In genomic region chr2:19989681-19990415, GRCh38 we compare ENCODE assay signal across 1 cellular context.
A peak's percentile ranks its signal among the peaks of the same experiment; 100 is the strongest.
TF ChIP-seq lines count a peak whose summit lies in the region.

Gene WDR35, minus strand, starts transcription at chr2:19990105. Its CDS starts 90 bp downstream, at chr2:19990015.

TF ChIP-seq in HEK293, 187 proteins besides CTCF, POLR2A, EP300 and RAD21 (continued from another document and continues in another):
- TF ChIP-seq, protein P1, sequence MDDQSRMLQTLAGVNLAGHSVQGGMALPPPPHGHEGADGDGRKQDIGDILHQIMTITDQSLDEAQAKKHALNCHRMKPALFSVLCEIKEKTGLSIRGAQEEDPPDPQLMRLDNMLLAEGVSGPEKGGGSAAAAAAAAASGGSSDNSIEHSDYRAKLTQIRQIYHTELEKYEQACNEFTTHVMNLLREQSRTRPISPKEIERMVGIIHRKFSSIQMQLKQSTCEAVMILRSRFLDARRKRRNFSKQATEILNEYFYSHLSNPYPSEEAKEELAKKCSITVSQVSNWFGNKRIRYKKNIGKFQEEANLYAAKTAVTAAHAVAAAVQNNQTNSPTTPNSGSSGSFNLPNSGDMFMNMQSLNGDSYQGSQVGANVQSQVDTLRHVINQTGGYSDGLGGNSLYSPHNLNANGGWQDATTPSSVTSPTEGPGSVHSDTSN (CRISPR knock-in tag; IDR thresholded peaks at IDR 0.05): 0 out of 2 replicates have a peak, but pooled peaks have one; percentile 49
- TF ChIP-seq ZNF544 (tag by site-specific recombination; IDR thresholded peaks at IDR 0.05): no peak
- TF ChIP-seq ZNF623 (tag by site-specific recombination; IDR thresholded peaks at IDR 0.05): no peak
- TF ChIP-seq ZNF416 (tag by site-specific recombination; IDR thresholded peaks at IDR 0.05): no peak
- TF ChIP-seq ZNF76 (tag by site-specific recombination; IDR thresholded peaks at IDR 0.05; ENCODE audit: borderline replicate concordance, low read depth): peak; percentile 31; the same call in 1 of the 2 replicates
- no peak for TF ChIP-seq ZNF701 (tag by site-specific recombination; IDR thresholded peaks at IDR 0.05)
- no peak for TF ChIP-seq ZNF266 (tag by site-specific recombination; IDR thresholded peaks at IDR 0.05; ENCODE audit: low read depth)
- TF ChIP-seq, protein P2, sequence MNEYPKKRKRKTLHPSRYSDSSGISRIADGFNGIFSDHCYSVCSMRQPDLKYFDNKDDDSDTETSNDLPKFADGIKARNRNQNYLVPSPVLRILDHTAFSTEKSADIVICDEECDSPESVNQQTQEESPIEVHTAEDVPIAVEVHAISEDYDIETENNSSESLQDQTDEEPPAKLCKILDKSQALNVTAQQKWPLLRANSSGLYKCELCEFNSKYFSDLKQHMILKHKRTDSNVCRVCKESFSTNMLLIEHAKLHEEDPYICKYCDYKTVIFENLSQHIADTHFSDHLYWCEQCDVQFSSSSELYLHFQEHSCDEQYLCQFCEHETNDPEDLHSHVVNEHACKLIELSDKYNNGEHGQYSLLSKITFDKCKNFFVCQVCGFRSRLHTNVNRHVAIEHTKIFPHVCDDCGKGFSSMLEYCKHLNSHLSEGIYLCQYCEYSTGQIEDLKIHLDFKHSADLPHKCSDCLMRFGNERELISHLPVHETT (tag by site-specific recombination; IDR thresholded peaks at IDR 0.05): no peak
- no peak for TF ChIP-seq GLIS1 (tag by site-specific recombination; IDR thresholded peaks at IDR 0.05)
- TF ChIP-seq ZBTB8A (tag by site-specific recombination; IDR thresholded peaks at IDR 0.05): peak; percentile 100
- TF ChIP-seq ZNF585B (tag by site-specific recombination; IDR thresholded peaks at IDR 0.05): no peak
- TF ChIP-seq SP3 (tag by site-specific recombination; IDR thresholded peaks at IDR 0.05): no peak; the same call in none of the 2 replicates
- no peak for TF ChIP-seq GFI1B (tag by site-specific recombination; IDR thresholded peaks at IDR 0.05)
- TF ChIP-seq ZNF140 (tag by site-specific recombination; IDR thresholded peaks at IDR 0.05): no peak
- TF ChIP-seq ZNF660 (tag by site-specific recombination; IDR thresholded peaks at IDR 0.05): no peak
- TF ChIP-seq KLF9 (tag by site-specific recombination; IDR thresholded peaks at IDR 0.05; ENCODE audit: low read depth): no peak
- TF ChIP-seq, protein P3, sequence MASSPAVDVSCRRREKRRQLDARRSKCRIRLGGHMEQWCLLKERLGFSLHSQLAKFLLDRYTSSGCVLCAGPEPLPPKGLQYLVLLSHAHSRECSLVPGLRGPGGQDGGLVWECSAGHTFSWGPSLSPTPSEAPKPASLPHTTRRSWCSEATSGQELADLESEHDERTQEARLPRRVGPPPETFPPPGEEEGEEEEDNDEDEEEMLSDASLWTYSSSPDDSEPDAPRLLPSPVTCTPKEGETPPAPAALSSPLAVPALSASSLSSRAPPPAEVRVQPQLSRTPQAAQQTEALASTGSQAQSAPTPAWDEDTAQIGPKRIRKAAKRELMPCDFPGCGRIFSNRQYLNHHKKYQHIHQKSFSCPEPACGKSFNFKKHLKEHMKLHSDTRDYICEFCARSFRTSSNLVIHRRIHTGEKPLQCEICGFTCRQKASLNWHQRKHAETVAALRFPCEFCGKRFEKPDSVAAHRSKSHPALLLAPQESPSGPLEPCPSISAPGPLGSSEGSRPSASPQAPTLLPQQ (tag by site-specific recombination; IDR thresholded peaks at IDR 0.05): 0 out of 2 replicates have a peak, but pooled peaks have one; percentile 19
- TF ChIP-seq, protein P4, sequence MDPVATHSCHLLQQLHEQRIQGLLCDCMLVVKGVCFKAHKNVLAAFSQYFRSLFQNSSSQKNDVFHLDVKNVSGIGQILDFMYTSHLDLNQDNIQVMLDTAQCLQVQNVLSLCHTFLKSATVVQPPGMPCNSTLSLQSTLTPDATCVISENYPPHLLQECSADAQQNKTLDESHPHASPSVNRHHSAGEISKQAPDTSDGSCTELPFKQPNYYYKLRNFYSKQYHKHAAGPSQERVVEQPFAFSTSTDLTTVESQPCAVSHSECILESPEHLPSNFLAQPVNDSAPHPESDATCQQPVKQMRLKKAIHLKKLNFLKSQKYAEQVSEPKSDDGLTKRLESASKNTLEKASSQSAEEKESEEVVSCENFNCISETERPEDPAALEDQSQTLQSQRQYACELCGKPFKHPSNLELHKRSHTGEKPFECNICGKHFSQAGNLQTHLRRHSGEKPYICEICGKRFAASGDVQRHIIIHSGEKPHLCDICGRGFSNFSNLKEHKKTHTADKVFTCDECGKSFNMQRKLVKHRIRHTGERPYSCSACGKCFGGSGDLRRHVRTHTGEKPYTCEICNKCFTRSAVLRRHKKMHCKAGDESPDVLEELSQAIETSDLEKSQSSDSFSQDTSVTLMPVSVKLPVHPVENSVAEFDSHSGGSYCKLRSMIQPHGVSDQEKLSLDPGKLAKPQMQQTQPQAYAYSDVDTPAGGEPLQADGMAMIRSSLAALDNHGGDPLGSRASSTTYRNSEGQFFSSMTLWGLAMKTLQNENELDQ (tag by site-specific recombination; IDR thresholded peaks at IDR 0.05; ENCODE audit: low read depth): no peak
- no peak for TF ChIP-seq ZNF621 (tag by site-specific recombination; IDR thresholded peaks at IDR 0.05)
- TF ChIP-seq, protein P5, sequence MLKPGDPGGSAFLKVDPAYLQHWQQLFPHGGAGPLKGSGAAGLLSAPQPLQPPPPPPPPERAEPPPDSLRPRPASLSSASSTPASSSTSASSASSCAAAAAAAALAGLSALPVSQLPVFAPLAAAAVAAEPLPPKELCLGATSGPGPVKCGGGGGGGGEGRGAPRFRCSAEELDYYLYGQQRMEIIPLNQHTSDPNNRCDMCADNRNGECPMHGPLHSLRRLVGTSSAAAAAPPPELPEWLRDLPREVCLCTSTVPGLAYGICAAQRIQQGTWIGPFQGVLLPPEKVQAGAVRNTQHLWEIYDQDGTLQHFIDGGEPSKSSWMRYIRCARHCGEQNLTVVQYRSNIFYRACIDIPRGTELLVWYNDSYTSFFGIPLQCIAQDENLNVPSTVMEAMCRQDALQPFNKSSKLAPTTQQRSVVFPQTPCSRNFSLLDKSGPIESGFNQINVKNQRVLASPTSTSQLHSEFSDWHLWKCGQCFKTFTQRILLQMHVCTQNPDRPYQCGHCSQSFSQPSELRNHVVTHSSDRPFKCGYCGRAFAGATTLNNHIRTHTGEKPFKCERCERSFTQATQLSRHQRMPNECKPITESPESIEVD (tag by site-specific recombination; IDR thresholded peaks at IDR 0.05): no peak
- TF ChIP-seq ZNF404 (tag by site-specific recombination; IDR thresholded peaks at IDR 0.05): no peak
- no peak for TF ChIP-seq ZNF747 (tag by site-specific recombination; IDR thresholded peaks at IDR 0.05)
- TF ChIP-seq ZNF558 (tag by site-specific recombination; IDR thresholded peaks at IDR 0.05): no peak
- no peak for TF ChIP-seq ZNF114 (tag by site-specific recombination; IDR thresholded peaks at IDR 0.05)
- TF ChIP-seq ZNF664 (tag by site-specific recombination; IDR thresholded peaks at IDR 0.05): no peak
- no peak for TF ChIP-seq ZNF530 (tag by site-specific recombination; IDR thresholded peaks at IDR 0.05; ENCODE audit: low read depth)
- no peak for TF ChIP-seq ELK4 (IDR thresholded peaks at IDR 0.05; ENCODE audit: borderline replicate concordance, low read depth, low read length)
- TF ChIP-seq, protein P6, sequence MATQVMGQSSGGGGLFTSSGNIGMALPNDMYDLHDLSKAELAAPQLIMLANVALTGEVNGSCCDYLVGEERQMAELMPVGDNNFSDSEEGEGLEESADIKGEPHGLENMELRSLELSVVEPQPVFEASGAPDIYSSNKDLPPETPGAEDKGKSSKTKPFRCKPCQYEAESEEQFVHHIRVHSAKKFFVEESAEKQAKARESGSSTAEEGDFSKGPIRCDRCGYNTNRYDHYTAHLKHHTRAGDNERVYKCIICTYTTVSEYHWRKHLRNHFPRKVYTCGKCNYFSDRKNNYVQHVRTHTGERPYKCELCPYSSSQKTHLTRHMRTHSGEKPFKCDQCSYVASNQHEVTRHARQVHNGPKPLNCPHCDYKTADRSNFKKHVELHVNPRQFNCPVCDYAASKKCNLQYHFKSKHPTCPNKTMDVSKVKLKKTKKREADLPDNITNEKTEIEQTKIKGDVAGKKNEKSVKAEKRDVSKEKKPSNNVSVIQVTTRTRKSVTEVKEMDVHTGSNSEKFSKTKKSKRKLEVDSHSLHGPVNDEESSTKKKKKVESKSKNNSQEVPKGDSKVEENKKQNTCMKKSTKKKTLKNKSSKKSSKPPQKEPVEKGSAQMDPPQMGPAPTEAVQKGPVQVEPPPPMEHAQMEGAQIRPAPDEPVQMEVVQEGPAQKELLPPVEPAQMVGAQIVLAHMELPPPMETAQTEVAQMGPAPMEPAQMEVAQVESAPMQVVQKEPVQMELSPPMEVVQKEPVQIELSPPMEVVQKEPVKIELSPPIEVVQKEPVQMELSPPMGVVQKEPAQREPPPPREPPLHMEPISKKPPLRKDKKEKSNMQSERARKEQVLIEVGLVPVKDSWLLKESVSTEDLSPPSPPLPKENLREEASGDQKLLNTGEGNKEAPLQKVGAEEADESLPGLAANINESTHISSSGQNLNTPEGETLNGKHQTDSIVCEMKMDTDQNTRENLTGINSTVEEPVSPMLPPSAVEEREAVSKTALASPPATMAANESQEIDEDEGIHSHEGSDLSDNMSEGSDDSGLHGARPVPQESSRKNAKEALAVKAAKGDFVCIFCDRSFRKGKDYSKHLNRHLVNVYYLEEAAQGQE (tag by site-specific recombination; IDR thresholded peaks at IDR 0.05): peak; percentile 85
- TF ChIP-seq, protein P7, sequence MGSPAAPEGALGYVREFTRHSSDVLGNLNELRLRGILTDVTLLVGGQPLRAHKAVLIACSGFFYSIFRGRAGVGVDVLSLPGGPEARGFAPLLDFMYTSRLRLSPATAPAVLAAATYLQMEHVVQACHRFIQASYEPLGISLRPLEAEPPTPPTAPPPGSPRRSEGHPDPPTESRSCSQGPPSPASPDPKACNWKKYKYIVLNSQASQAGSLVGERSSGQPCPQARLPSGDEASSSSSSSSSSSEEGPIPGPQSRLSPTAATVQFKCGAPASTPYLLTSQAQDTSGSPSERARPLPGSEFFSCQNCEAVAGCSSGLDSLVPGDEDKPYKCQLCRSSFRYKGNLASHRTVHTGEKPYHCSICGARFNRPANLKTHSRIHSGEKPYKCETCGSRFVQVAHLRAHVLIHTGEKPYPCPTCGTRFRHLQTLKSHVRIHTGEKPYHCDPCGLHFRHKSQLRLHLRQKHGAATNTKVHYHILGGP (tag by site-specific recombination; IDR thresholded peaks at IDR 0.05): no peak
- no peak for TF ChIP-seq ZIC2 (tag by site-specific recombination; IDR thresholded peaks at IDR 0.05)
- TF ChIP-seq BCL11A (tag by site-specific recombination; IDR thresholded peaks at IDR 0.05; ENCODE audit: low read depth): no peak
- TF ChIP-seq, protein P8, sequence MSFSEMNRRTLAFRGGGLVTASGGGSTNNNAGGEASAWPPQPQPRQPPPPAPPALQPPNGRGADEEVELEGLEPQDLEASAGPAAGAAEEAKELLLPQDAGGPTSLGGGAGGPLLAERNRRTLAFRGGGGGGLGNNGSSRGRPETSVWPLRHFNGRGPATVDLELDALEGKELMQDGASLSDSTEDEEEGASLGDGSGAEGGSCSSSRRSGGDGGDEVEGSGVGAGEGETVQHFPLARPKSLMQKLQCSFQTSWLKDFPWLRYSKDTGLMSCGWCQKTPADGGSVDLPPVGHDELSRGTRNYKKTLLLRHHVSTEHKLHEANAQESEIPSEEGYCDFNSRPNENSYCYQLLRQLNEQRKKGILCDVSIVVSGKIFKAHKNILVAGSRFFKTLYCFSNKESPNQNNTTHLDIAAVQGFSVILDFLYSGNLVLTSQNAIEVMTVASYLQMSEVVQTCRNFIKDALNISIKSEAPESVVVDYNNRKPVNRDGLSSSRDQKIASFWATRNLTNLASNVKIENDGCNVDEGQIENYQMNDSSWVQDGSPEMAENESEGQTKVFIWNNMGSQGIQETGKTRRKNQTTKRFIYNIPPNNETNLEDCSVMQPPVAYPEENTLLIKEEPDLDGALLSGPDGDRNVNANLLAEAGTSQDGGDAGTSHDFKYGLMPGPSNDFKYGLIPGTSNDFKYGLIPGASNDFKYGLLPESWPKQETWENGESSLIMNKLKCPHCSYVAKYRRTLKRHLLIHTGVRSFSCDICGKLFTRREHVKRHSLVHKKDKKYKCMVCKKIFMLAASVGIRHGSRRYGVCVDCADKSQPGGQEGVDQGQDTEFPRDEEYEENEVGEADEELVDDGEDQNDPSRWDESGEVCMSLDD (tag by site-specific recombination; IDR thresholded peaks at IDR 0.05): peak; percentile 41; the same call in 1 of the 2 replicates
- no peak for TF ChIP-seq ZNF174 (tag by site-specific recombination; IDR thresholded peaks at IDR 0.05)
- TF ChIP-seq PRDM1 (tag by site-specific recombination; IDR thresholded peaks at IDR 0.05): no peak
- TF ChIP-seq ZBTB20 (tag by site-specific recombination; IDR thresholded peaks at IDR 0.05): no peak
- TF ChIP-seq WT1 (tag by site-specific recombination; IDR thresholded peaks at IDR 0.05): no peak
- TF ChIP-seq GLI2 (tag by site-specific recombination; IDR thresholded peaks at IDR 0.05; ENCODE audit: borderline replicate concordance, low read depth): no peak
- TF ChIP-seq ZNF791 (tag by site-specific recombination; IDR thresholded peaks at IDR 0.05): no peak
- TF ChIP-seq ZNF292 (tag by site-specific recombination; IDR thresholded peaks at IDR 0.05; ENCODE audit: borderline replicate concordance, low read depth): no peak
- TF ChIP-seq ZNF341 (tag by site-specific recombination; IDR thresholded peaks at IDR 0.05; ENCODE audit: low read depth): peak; percentile 96
- TF ChIP-seq ZNF768 (tag by site-specific recombination; IDR thresholded peaks at IDR 0.05): no peak
- TF ChIP-seq ZNF792 (tag by site-specific recombination; IDR thresholded peaks at IDR 0.05): no peak
- no peak for TF ChIP-seq ZNF133 (tag by site-specific recombination; IDR thresholded peaks at IDR 0.05)
- no peak for TF ChIP-seq ZNF19 (tag by site-specific recombination; IDR thresholded peaks at IDR 0.05; ENCODE audit: low read depth)
- TF ChIP-seq ZNF548 (tag by site-specific recombination; IDR thresholded peaks at IDR 0.05): no peak
- no peak for TF ChIP-seq ZSCAN5A (tag by site-specific recombination; IDR thresholded peaks at IDR 0.05)
- no peak for TF ChIP-seq BCL11B (tag by site-specific recombination; IDR thresholded peaks at IDR 0.05; ENCODE audit: low read depth)
- no peak for TF ChIP-seq HOXD13 (CRISPR knock-in tag; IDR thresholded peaks at IDR 0.05; ENCODE audit: borderline replicate concordance)
- no peak for TF ChIP-seq ZNF610 (tag by site-specific recombination; IDR thresholded peaks at IDR 0.05; ENCODE audit: borderline replicate concordance)
